ENCODE assay signal across 9 cellular contexts in the genomic region with DNA sequence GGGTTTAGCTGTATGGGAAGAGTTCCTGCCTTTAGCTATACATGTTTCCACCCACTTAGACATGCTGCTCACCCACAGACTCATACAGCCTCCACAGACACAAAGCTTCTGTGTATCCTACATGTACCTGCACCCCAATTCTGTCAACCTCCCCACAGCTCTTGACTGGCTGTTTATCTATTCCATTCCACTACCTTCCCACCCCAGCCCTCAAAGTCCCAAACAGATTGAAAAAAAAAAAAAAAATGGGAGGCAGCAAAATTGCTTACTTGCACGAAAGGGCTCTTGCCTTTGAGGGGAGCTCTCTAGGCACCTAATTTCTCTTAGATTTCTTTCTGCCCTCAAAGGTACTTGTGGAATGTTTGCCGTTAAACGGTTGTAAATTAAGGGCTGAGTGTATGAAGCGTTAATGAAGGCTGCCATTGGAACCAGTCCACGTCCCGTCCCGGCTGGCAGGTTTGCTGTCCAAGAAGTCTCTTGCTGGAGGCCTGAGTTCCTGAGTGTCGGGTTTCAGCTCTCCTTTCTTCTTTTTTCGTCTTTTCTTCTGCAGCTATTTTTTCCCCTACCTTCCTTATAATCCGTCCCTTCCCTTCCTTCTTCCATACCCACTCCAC. TPM values are rescaled to one million over a fixed set of nuclear protein-coding genes. Genes with fewer than 3 reads are reported as not detected.
DNase-seq lines count a peak whose midpoint lies in the region; ATAC-seq and TF ChIP-seq lines count a peak whose summit lies in the region.
"Had no signal": no experiment of that assay in that cellular context is flagged by ENCODE, and none has a peak within 500 bp of the region (broad histone marks: within the 10 kb centered on the region; RNA-seq: fewer than 3 reads in every experiment).

No MANE protein-coding gene starts in this region.

- H3K27me3 Mint-ChIP-seq in Caco-2 (ENCODE audit: insufficient read depth, unreplicated experiment) (no peaks in the 10 kb centered on the region), neural crest cell (ENCODE audit: low read depth) (no peaks in the 10 kb centered on the region)

- ATAC-seq in GM19397 (IDR thresholded peaks at IDR 0.05; ENCODE audit: unreplicated experiment) (no peak), HG02981 (IDR thresholded peaks at IDR 0.05; ENCODE audit: unreplicated experiment) (no peak), HG03521 (IDR thresholded peaks at IDR 0.05; ENCODE audit: unreplicated experiment) (no peak)

- no peak for TF ChIP-seq CTCF in Caco-2 (IDR thresholded peaks at IDR 0.05; ENCODE audit: insufficient read depth in 1 of 2, low read depth in 1 of 2, low read length in 1 of 2, severe bottlenecking in 1 of 2, unreplicated experiment in 1 of 2)
- no peak for TF ChIP-seq CTCF in neural crest cell (conservative IDR thresholded peaks at IDR 0.05)

- H3K36me3 Mint-ChIP-seq in Caco-2 (ENCODE audit: insufficient read depth, unreplicated experiment): peaks cover 33% of the 10 kb centered on the region
- peaks cover 2% of the 10 kb centered on the region for H3K36me3 Mint-ChIP-seq in neural crest cell (ENCODE audit: low read depth)

- H3K4me3 Mint-ChIP-seq in Caco-2 (ENCODE audit: unreplicated experiment): peak overlapping the region; percentile 77
- H3K4me3 Mint-ChIP-seq in neural crest cell: peak overlapping the region; percentile 12

- H3K4me1 Mint-ChIP-seq in Caco-2 (ENCODE audit: low read depth, unreplicated experiment) (peaks cover 42% of the 10 kb centered on the region), neural crest cell (peaks cover 52% of the 10 kb centered on the region)

- WGBS in esophagus, 2 donors: 7 to 12% methylated on average over 10 of the region's 10 CpGs

- BruUV-seq in Caco-2 (replicated peaks; lab: Mats Ljungman, UMichigan): no TSS peak

- H3K9me3 ChIP-seq in Caco-2 (no peaks in the 10 kb centered on the region), esophagus (ENCODE audit: control insufficient read depth in 2 of 2, insufficient read depth in 1 of 2, low read depth in 1 of 2, low read length in 1 of 2) (no peaks in the 10 kb centered on the region)

- DNase-seq in Caco-2: peak in 1 of 2 experiments; percentile 41
- DNase-seq in NCI-H446 (lab: John Stamatoyannopoulos, UW): peak; percentile 63 to 89
- no peak for DNase-seq in neural crest cell (ENCODE audit: low read depth, low spot score)
- DNase-seq in stimulated activated CD4-positive, alpha-beta T cell treated with anti-CD3 and anti-CD28 coated beads, Interleukin-4, amount 100 ng/mL, for 1 hour: no peak

- H3K27ac Mint-ChIP-seq in Caco-2 (ENCODE audit: unreplicated experiment) (peak overlapping the region; percentile 93), neural crest cell (ENCODE audit: unreplicated experiment) (peak overlapping the region; percentile 50)

- intact Hi-C loops in Caco-2 (cut with micrococcal nuclease; ENCODE audit: unreplicated experiment): loop anchor here (1.0 to 5.0 kb wide), 8 partner anchors 9 to 185 kb away; a partner anchor contains a TSS

- peak overlapping the region; percentile 15; the same call in 1 of the 2 replicates for H3K4me3 ChIP-seq in Caco-2 (ENCODE audit: low read depth, low read length)
- no peak overlapping the region for H3K4me3 ChIP-seq in esophagus (ENCODE audit: low read depth in 1 of 2, low read length in 2 of 2)

- H3K4me1 ChIP-seq in Caco-2 (peaks cover 53% of the 10 kb centered on the region), esophagus (ENCODE audit: control insufficient read depth in 2 of 2, insufficient read depth in 2 of 2, low read length in 1 of 2) (peaks cover 3 to 4% of the 10 kb centered on the region in 2 donors)

- H3K36me3 ChIP-seq in Caco-2 (ENCODE audit: control insufficient read depth, insufficient read depth, low read length) (no peaks in the 10 kb centered on the region), esophagus (ENCODE audit: control insufficient read depth in 2 of 2, insufficient read depth in 2 of 2, low read length in 1 of 2) (no peaks in the 10 kb centered on the region)

- H3K9me3 Mint-ChIP-seq in Caco-2 (ENCODE audit: unreplicated experiment) (no peaks in the 10 kb centered on the region), neural crest cell (no peaks in the 10 kb centered on the region)

- peak overlapping the region; percentile 93 to 94 for H3K27ac ChIP-seq in esophagus (ENCODE audit: low read depth in 2 of 2, low read length in 1 of 2)

- POLR2A ChIA-PET in Caco-2 (lab: Charles Lee): interaction anchor here (0.7 to 1.8 kb wide), 6 partner anchors 10 to 213 kb away, joined by 3 to 20 read pairs (median 6); a partner anchor contains a TSS

- CTCF ChIA-PET in Caco-2 (lab: Charles Lee): interaction anchor here (0.6 to 1.6 kb wide), 11 partner anchors 9 to 436 kb away, joined by 3 to 7 read pairs (median 3); a partner anchor contains a TSS

- no peaks in the 10 kb centered on the region for H3K27me3 ChIP-seq in Caco-2 (replicated peaks; ENCODE audit: control insufficient read depth, insufficient read depth, low read length)
- no peaks in the 10 kb centered on the region for H3K27me3 ChIP-seq in esophagus (ENCODE audit: control insufficient read depth in 1 of 2, insufficient read depth in 2 of 2, low read length in 2 of 2)

RNA-seq across cellular contexts. Expression of a gene that starts 43.6 kb away (rescaled TPM):
- total RNA-seq in Caco-2 (2022): 101 and 103 TPM in 2 replicates
- polyA plus RNA-seq in esophagus: 10 to 100 TPM in 1 of 2 donors, 1 to 10 TPM in 1; 8.1 to 10.5 TPM
- total RNA-seq in neural crest cell: 68.9 and 71.7 TPM in 2 replicates
- total RNA-seq: activated CD8-positive, alpha-beta memory T cell treated with anti-CD3 and anti-CD28 coated beads for 36 hours had no signal

Comparison
In these comparisons a context has a peak if more than half of its experiments do, and no peak if none do; other contexts are left out.
1. DNase-seq: peak in NCI-H446 (2 of 2); none in neural crest cell (single experiment) and stimulated activated CD4-positive, alpha-beta T cell treated with anti-CD3 and anti-CD28 coated beads, Interleukin-4, amount 100 ng/mL, for 1 hour (single experiment).